In genomic region chr5:38871790-38872551, GRCh38 we compare ENCODE assay signal across 9 cellular contexts. TPM values are rescaled to one million over a fixed set of nuclear protein-coding genes. Genes with fewer than 3 reads are reported as not detected.
DNase-seq lines count a peak whose midpoint lies in the region; ATAC-seq and TF ChIP-seq lines count a peak whose summit lies in the region.
"Had no signal": no experiment of that assay in that cellular context is flagged by ENCODE, and none has a peak within 500 bp of the region (broad histone marks: within the 10 kb centered on the region; RNA-seq: fewer than 3 reads in every experiment).

No MANE protein-coding gene starts in this region.

- H4K20me1 ChIP-seq in IMR-90 (ENCODE audit: insufficient read depth, low read length): peaks cover 20% of the 10 kb centered on the region; the same call in 1 of the 2 replicates

- POLR2A ChIA-PET in IMR-90 (lab: Charles Lee; ENCODE audit: unreplicated experiment): interaction anchor here (0.7 kb wide), 1 partner anchor 24 kb away, joined by 3 read pairs; no protein-coding TSS in a partner anchor
- POLR2A ChIA-PET in CD8-positive, alpha-beta T cell (lab: Charles Lee): no interaction called here

- H3K36me3 ChIP-seq in ACC112 (ENCODE audit: insufficient read depth, low read length) (peaks cover 44% of the 10 kb centered on the region), IMR-90 (ENCODE audit: control insufficient read depth, insufficient read depth, low read length) (peaks cover 17% of the 10 kb centered on the region)
- no peaks in the 10 kb centered on the region for H3K36me3 ChIP-seq in CD8-positive, alpha-beta T cell (ENCODE audit: insufficient read depth, low read length)

- H2AK5ac ChIP-seq in IMR-90 (ENCODE audit: low read depth, low read length): no peak overlapping the region

- H2AFZ ChIP-seq in ACC112 (ENCODE audit: low read length, unreplicated experiment) (no peak overlapping the region), IMR-90 (replicated peaks; ENCODE audit: low read length, poor library complexity) (no peak overlapping the region)

- H2AK9ac ChIP-seq in IMR-90 (replicated peaks; ENCODE audit: low read depth, low read length, poor library complexity): no peak overlapping the region

- peak overlapping the region; percentile 16; the same call in 1 of the 2 replicates for H3K14ac ChIP-seq in IMR-90 (replicated peaks; ENCODE audit: low read depth, low read length)

- no peak for TF ChIP-seq RAD21 in IMR-90 (IDR thresholded peaks at IDR 0.05; ENCODE audit: low read length)

- peak overlapping the region in 1 of 2 experiments; percentile 58; a peak in 2 of 4 replicates for H4K8ac ChIP-seq in IMR-90 (ENCODE audit: low read depth in 2 of 2, low read length in 2 of 2)

- WGBS in IMR-90 (ENCODE audit: extremely low coverage in 2 of 2, insufficient read length in 1 of 2), 2 experiments: no CpG with 5 or more reads among the region's 5 CpGs

- peak overlapping the region; percentile 62; the same call in 1 of the 2 replicates for H3K23ac ChIP-seq in IMR-90 (ENCODE audit: low read depth, low read length)

- H3K27me3 Mint-ChIP-seq in CD8-positive, alpha-beta T cell (ENCODE audit: low read depth): peaks cover 24% of the 10 kb centered on the region

- H3K27ac ChIP-seq in ACC112 (ENCODE audit: low read depth, low read length) (peak overlapping the region; percentile 98), IMR-90 (ENCODE audit: insufficient read depth, low read length) (peak overlapping the region; percentile 70)
- no peak overlapping the region for H3K27ac ChIP-seq in CD8-positive, alpha-beta T cell (ENCODE audit: low read depth, low read length)

- no peaks in the 10 kb centered on the region for H3K9me3 ChIP-seq in IMR-90 (ENCODE audit: control insufficient read depth, insufficient read depth, low read length)
- H3K9me3 ChIP-seq in CD8-positive, alpha-beta T cell (ENCODE audit: low read length): no peaks in the 10 kb centered on the region

- H3K4me1 ChIP-seq in ACC112 (ENCODE audit: control insufficient read depth, insufficient read depth, low read length, unreplicated experiment) (peaks cover 53% of the 10 kb centered on the region), IMR-90 (ENCODE audit: control insufficient read depth, insufficient read depth, low read length) (peaks cover 14% of the 10 kb centered on the region)
- H3K4me1 ChIP-seq in CD8-positive, alpha-beta T cell (ENCODE audit: insufficient read depth, low read length): no peaks in the 10 kb centered on the region

- H3K9me3 Mint-ChIP-seq in CD8-positive, alpha-beta T cell: no peaks in the 10 kb centered on the region

- peaks cover 32 to 70% of the 10 kb centered on the region in 2 experiments for H3K79me1 ChIP-seq in IMR-90 (ENCODE audit: low read depth in 1 of 2, low read length in 2 of 2)

- peak overlapping the region; percentile 15; the same call in 1 of the 2 replicates for H4K91ac ChIP-seq in IMR-90 (ENCODE audit: insufficient read depth, low read depth, low read length)

- peak overlapping the region; percentile 75 for H2BK120ac ChIP-seq in IMR-90 (ENCODE audit: low read depth, low read length)

- peak overlapping the region; percentile 63; the same call in 1 of the 2 replicates for H2BK20ac ChIP-seq in IMR-90 (ENCODE audit: low read depth, low read length)

- TF ChIP-seq POLR2A in IMR-90 (IDR thresholded peaks at IDR 0.05; ENCODE audit: low read depth, low read length): peak; percentile 89

- peak overlapping the region; percentile 58 for H3K18ac ChIP-seq in IMR-90 (ENCODE audit: low read depth, low read length)

- in situ Hi-C loops in IMR-90 (cut with MboI; ENCODE audit: low sequenced_read_pairs) (no loop called here), KBM-7 (cut with MboI; ENCODE audit: low pct_unique_long_range_greater_than_20kb, low sequenced_read_pairs) (no loop called here)

- H3K27ac Mint-ChIP-seq in CD8-positive, alpha-beta T cell: no peak overlapping the region

- H3K4me2 ChIP-seq in IMR-90 (ENCODE audit: low read depth, low read length): peak overlapping the region; percentile 37

- 0 out of 2 replicates have a peak, but pooled peaks cover 3% of the 10 kb centered on the region for H3K9me1 ChIP-seq in IMR-90 (ENCODE audit: insufficient read depth, low read length)

- no peak overlapping the region for H3K9ac ChIP-seq in IMR-90 (ENCODE audit: low read depth, low read length)

- dilution Hi-C loops in IMR-90 (cut with HindIII; ENCODE audit: low sequenced_read_pairs, unreplicated experiment): no loop called here

- H2BK15ac ChIP-seq in IMR-90 (ENCODE audit: low read depth, low read length): peak overlapping the region; percentile 21; the same call in 1 of the 3 replicates

- 0 out of 2 replicates have a peak overlapping the region, but pooled peaks have one; percentile 2 for H3K4me3 ChIP-seq in ACC112 (ENCODE audit: low read depth, low read length)
- H3K4me3 ChIP-seq in IMR-90 (ENCODE audit: insufficient read depth, low read depth, low read length): no peak overlapping the region
- H3K4me3 ChIP-seq in CD8-positive, alpha-beta T cell (ENCODE audit: low read depth, low read length): no peak overlapping the region

- BruUV-seq in IMR-90 (replicated peaks; lab: Mats Ljungman, UMichigan): no TSS peak

- H2BK5ac ChIP-seq in IMR-90 (ENCODE audit: low read depth, low read length, poor library complexity, severe bottlenecking): peak overlapping the region; percentile 87

- CTCF ChIA-PET in IMR-90 (lab: Yijun Ruan, JAX): no interaction called here
- CTCF ChIA-PET in CD8-positive, alpha-beta T cell (lab: Charles Lee): no interaction called here

- no peaks in the 10 kb centered on the region for H3K27me3 ChIP-seq in ACC112 (ENCODE audit: insufficient read depth, low read length)
- no peaks in the 10 kb centered on the region for H3K27me3 ChIP-seq in IMR-90 (ENCODE audit: control insufficient read depth, insufficient read depth, low read length)
- peaks cover 12% of the 10 kb centered on the region for H3K27me3 ChIP-seq in CD8-positive, alpha-beta T cell (ENCODE audit: insufficient read depth, low read length)

- no peak for TF ChIP-seq CTCF in IMR-90 (conservative IDR thresholded peaks at IDR 0.05; ENCODE audit: low read depth, low read length)
- TF ChIP-seq CTCF in CD8-positive, alpha-beta T cell (IDR thresholded peaks at IDR 0.05): no peak

- ATAC-seq in IMR-90 (ENCODE audit: low read depth): peak; percentile 98
- no peak for ATAC-seq in CD8-positive, alpha-beta T cell

- no peak overlapping the region for H3K4me3 Mint-ChIP-seq in CD8-positive, alpha-beta T cell

- H3K36me3 Mint-ChIP-seq in CD8-positive, alpha-beta T cell: no peaks in the 10 kb centered on the region

- peak overlapping the region; percentile 61 for H3K4ac ChIP-seq in IMR-90 (ENCODE audit: low read depth, low read length)

- DNase-seq in IMR-90 (peak; percentile 100), dedifferentiated amniotic fluid mesenchymal stem cell (ENCODE audit: extremely low spot score) (peak; percentile 93), lung microvascular endothelial cell (ENCODE audit: low read depth in 2 of 2) (peak; percentile 13 to 91), KBM-7 (no peak), NCI-H1930 (lab: John Stamatoyannopoulos, UW) (no peak), Kasumi-1 (lab: John Stamatoyannopoulos, UW) (no peak)
- no peak for DNase-seq in CD8-positive, alpha-beta T cell
- DNase-seq: posterior cingulate gyrus had no signal

- intact Hi-C loops in IMR-90 (cut with micrococcal nuclease): loop anchor here (2.0 kb wide), 1 partner anchor 17 kb away; no protein-coding TSS in a partner anchor
- intact Hi-C loops in CD8-positive, alpha-beta T cell (cut with DNase I, micrococcal nuclease): no loop called here

- peak overlapping the region; percentile 27; the same call in 1 of the 2 replicates for H4K5ac ChIP-seq in IMR-90 (ENCODE audit: low read depth, low read length)

- H3K56ac ChIP-seq in IMR-90 (ENCODE audit: extremely low read depth, insufficient read depth, low read length): peak overlapping the region; percentile 49

- peaks cover 66% of the 10 kb centered on the region for H3K79me2 ChIP-seq in ACC112 (ENCODE audit: control insufficient read depth, insufficient read depth, low read length, unreplicated experiment)

- H3K4me1 Mint-ChIP-seq in CD8-positive, alpha-beta T cell (ENCODE audit: low read depth): no peaks in the 10 kb centered on the region

TF ChIP-seq in IMR-90, 13 proteins besides CTCF, POLR2A, EP300 and RAD21 (continues in another document):
- TF ChIP-seq BHLHE40 (IDR thresholded peaks at IDR 0.05; ENCODE audit: low read depth, low read length) (0 out of 2 replicates have a peak, but pooled peaks have one; percentile 9), ELK1 (IDR thresholded peaks at IDR 0.05; ENCODE audit: borderline replicate concordance, low read depth, low read length) (no peak), RFX5 (IDR thresholded peaks at IDR 0.05; ENCODE audit: low read depth, low read length) (no peak), SMC3 (IDR thresholded peaks at IDR 0.05; ENCODE audit: low read depth, low read length) (no peak), CEBPB (IDR thresholded peaks at IDR 0.05; ENCODE audit: low read depth, low read length) (peak; percentile 100), CHD1 (IDR thresholded peaks at IDR 0.05; ENCODE audit: low read depth, low read length) (no peak), MXI1 (IDR thresholded peaks at IDR 0.05; ENCODE audit: borderline replicate concordance, low read depth, low read length) (no peak), USF2 (IDR thresholded peaks at IDR 0.05; ENCODE audit: low read depth, low read length) (no peak), FOS (IDR thresholded peaks at IDR 0.05; ENCODE audit: low read depth, low read length) (peak; percentile 92)

RNA-seq across cellular contexts. Expression of gene OSMR, which starts 26.2 kb away (rescaled TPM):
- total RNA-seq in IMR-90 (2012; rRNA removed): 38.9 and 41.6 TPM in 2 replicates
- 39.6 and 48.7 TPM in 2 replicates for polyA plus RNA-seq in IMR-90 (2012; rRNA removed)
- polyA plus RNA-seq in IMR-90 (2012; cell fraction: cytosol; rRNA removed): 22.2 and 23.7 TPM in 2 replicates
- 20.0 and 79.2 TPM in 2 replicates for polyA plus RNA-seq in IMR-90 (2012; cell fraction: nucleus; rRNA removed; ENCODE audit: low replicate concordance)
- 7.8 and 9.1 TPM in 2 replicates for total RNA-seq in lung microvascular endothelial cell
- total RNA-seq in CD8-positive, alpha-beta T cell: not detected

Comparison
In these comparisons a context has a peak if more than half of its experiments do, and no peak if none do; other contexts are left out.
1. DNase-seq: peak in IMR-90 (single experiment), dedifferentiated amniotic fluid mesenchymal stem cell (single experiment) and lung microvascular endothelial cell (2 of 2); none in KBM-7 (single experiment), CD8-positive, alpha-beta T cell (0 of 7), NCI-H1930 (0 of 2) and Kasumi-1 (0 of 2).